Comparison of ENCODE assay signal across 16 cellular contexts in genomic region chr5:2223303-2223702, GRCh38.
DNase-seq lines count a peak whose midpoint lies in the region; ATAC-seq and TF ChIP-seq lines count a peak whose summit lies in the region.
"Had no signal": no experiment of that assay in that cellular context is flagged by ENCODE, and none has a peak within 500 bp of the region (broad histone marks: within the 10 kb centered on the region; RNA-seq: fewer than 3 reads in every experiment).

No MANE protein-coding gene starts in this region.

- H3K9me3 ChIP-seq in body of pancreas, result no peaks in the 10 kb centered on the region
- no peaks in the 10 kb centered on the region for H3K9me3 ChIP-seq in CD8-positive, alpha-beta T cell (ENCODE audit: low read length)

- peaks cover 2% of the 10 kb centered on the region for H3K9me3 Mint-ChIP-seq in osteocyte (ENCODE audit: unreplicated experiment)
- no peaks in the 10 kb centered on the region for H3K9me3 Mint-ChIP-seq in CD8-positive, alpha-beta T cell

- ATAC-seq in body of pancreas (peak; percentile 38), GM21360 (IDR thresholded peaks at IDR 0.05; ENCODE audit: unreplicated experiment) (no peak)
- no peak for ATAC-seq in CD8-positive, alpha-beta T cell
- ATAC-seq: T-cell had no signal

- WGBS in body of pancreas, 2 donors, result 69 to 70% methylated on average over 11 to 15 of the region's 15 CpGs

- H3K27me3 Mint-ChIP-seq in osteocyte (ENCODE audit: unreplicated experiment), result peaks cover 3% of the 10 kb centered on the region
- peaks cover 3% of the 10 kb centered on the region for H3K27me3 Mint-ChIP-seq in CD8-positive, alpha-beta T cell (ENCODE audit: low read depth)

- DNase-seq in Daoy (ENCODE audit: low read depth), result peak; percentile 59
- peak; percentile 3 for DNase-seq in M059J (ENCODE audit: low read depth)
- DNase-seq in body of pancreas, result peak in 3 of 4 donors; percentile 28 to 50 (median 33)
- peak; percentile 65 for DNase-seq in osteocyte (ENCODE audit: extremely low spot score, unreplicated experiment)
- DNase-seq in CD8-positive, alpha-beta T cell, result no peak
- no peak for DNase-seq in activated CD4-positive, alpha-beta T cell treated with anti-CD3 and anti-CD28 coated beads, Interleukin-2, amount 50 U/mL, for 48 hours
- DNase-seq: COR-L47, DMS79, Karpas-422, NCI-H1105 treated with DMSO at 0.1 percent for 48 hours, NCI-H82, PC-9, T-cell had no signal

- H3K36me3 Mint-ChIP-seq in osteocyte (ENCODE audit: unreplicated experiment), result no peaks in the 10 kb centered on the region
- no peaks in the 10 kb centered on the region for H3K36me3 Mint-ChIP-seq in CD8-positive, alpha-beta T cell
- H3K36me3 Mint-ChIP-seq: T-cell had no signal

- H3K4me1 Mint-ChIP-seq in osteocyte (ENCODE audit: unreplicated experiment), result no peaks in the 10 kb centered on the region
- H3K4me1 Mint-ChIP-seq in CD8-positive, alpha-beta T cell (ENCODE audit: low read depth), result no peaks in the 10 kb centered on the region
- H3K4me1 Mint-ChIP-seq: T-cell had no signal

- H3K4me1 ChIP-seq in body of pancreas, result no peaks in the 10 kb centered on the region
- no peaks in the 10 kb centered on the region for H3K4me1 ChIP-seq in CD8-positive, alpha-beta T cell (ENCODE audit: insufficient read depth, low read length)

- no peaks in the 10 kb centered on the region for H3K36me3 ChIP-seq in body of pancreas (replicated peaks in 1 of 2; ENCODE audit: insufficient read depth in 1 of 2, low read depth in 2 of 2)
- H3K36me3 ChIP-seq in CD8-positive, alpha-beta T cell (ENCODE audit: insufficient read depth, low read length), result no peaks in the 10 kb centered on the region

- H3K4me3 Mint-ChIP-seq in osteocyte (ENCODE audit: unreplicated experiment), result no peak overlapping the region
- no peak overlapping the region for H3K4me3 Mint-ChIP-seq in CD8-positive, alpha-beta T cell
- H3K4me3 Mint-ChIP-seq: T-cell had no signal

- no peak overlapping the region for H3K27ac Mint-ChIP-seq in osteocyte (ENCODE audit: unreplicated experiment)
- no peak overlapping the region for H3K27ac Mint-ChIP-seq in CD8-positive, alpha-beta T cell
- H3K27ac Mint-ChIP-seq: T-cell had no signal

- H3K27ac ChIP-seq in body of pancreas, result no peak overlapping the region
- no peak overlapping the region for H3K27ac ChIP-seq in CD8-positive, alpha-beta T cell (ENCODE audit: low read depth, low read length)
- H3K27ac ChIP-seq: C4-2B, PC-9, SK-N-MC had no signal

- no peaks in the 10 kb centered on the region for H3K27me3 ChIP-seq in body of pancreas
- H3K27me3 ChIP-seq in CD8-positive, alpha-beta T cell (ENCODE audit: insufficient read depth, low read length), result no peaks in the 10 kb centered on the region

- CTCF ChIA-PET in CD8-positive, alpha-beta T cell (lab: Charles Lee), result no interaction called here

- no peak overlapping the region for H3K4me3 ChIP-seq in body of pancreas
- no peak overlapping the region for H3K4me3 ChIP-seq in CD8-positive, alpha-beta T cell (ENCODE audit: low read depth, low read length)
- H3K4me3 ChIP-seq: PC-9, SK-N-MC had no signal

- POLR2A ChIA-PET in CD8-positive, alpha-beta T cell (lab: Charles Lee), result no interaction called here

- no peak for TF ChIP-seq POLR2A in body of pancreas (IDR thresholded peaks at IDR 0.05)

- TF ChIP-seq CTCF in body of pancreas (IDR thresholded peaks at IDR 0.05) (no peak), osteocyte (IDR thresholded peaks at IDR 0.05) (no peak)
- TF ChIP-seq CTCF in CD8-positive, alpha-beta T cell (IDR thresholded peaks at IDR 0.05), result no peak

- intact Hi-C loops in body of pancreas (cut with DNase I), result no loop called here
- intact Hi-C loops in CD8-positive, alpha-beta T cell (cut with DNase I, micrococcal nuclease), result no loop called here

Comparison
In these comparisons a context has a peak if more than half of its experiments do, and no peak if none do; other contexts are left out.
1. DNase-seq: peak in Daoy (single experiment), M059J (single experiment), body of pancreas (3 of 4) and osteocyte (single experiment); none in CD8-positive, alpha-beta T cell (0 of 7) and activated CD4-positive, alpha-beta T cell treated with anti-CD3 and anti-CD28 coated beads, Interleukin-2, amount 50 U/mL, for 48 hours (0 of 2).